In genomic region chr2:45020439-45020838, GRCh38 we compare ENCODE assay signal across 26 cellular contexts. TPM values are rescaled to one million over a fixed set of nuclear protein-coding genes. Genes with fewer than 3 reads are reported as not detected.
"Had no signal": no experiment of that assay in that cellular context is flagged by ENCODE, and none has a peak within 500 bp of the region (broad histone marks: within the 10 kb centered on the region; RNA-seq: fewer than 3 reads in every experiment).

No MANE protein-coding gene starts in this region.

- H3K36me3 ChIP-seq: MG63 had no signal

- H3K4me3 Mint-ChIP-seq: T-cell had no signal

- H3K27me3 ChIP-seq: MG63 had no signal

- H3K9ac ChIP-seq: SK-N-SH had no signal

- H3K4me1 Mint-ChIP-seq: T-cell had no signal

- H3K9me3 Mint-ChIP-seq: T-cell had no signal

- H3K9me3 ChIP-seq: MG63, SK-N-SH had no signal

- ATAC-seq: T-cell had no signal

- H3K9me2 ChIP-seq: SK-N-SH had no signal

- H3K36me3 Mint-ChIP-seq: T-cell had no signal

- H3K27ac Mint-ChIP-seq: T-cell had no signal

- FAIRE-seq: RCC 7860 had no signal

- DNase-seq: IMR-90, Karpas-422, KG1, MG63, NCI-H1092, NCI-H1105 treated with DMSO at 0.1 percent for 48 hours, NCI-H1417 treated with DMSO at 0.1 percent for 48 hours, NCI-H146, NCI-H1694 treated with DMSO at 0.1 percent for 48 hours, NCI-H1930, NCI-H2081, NCI-H2171, NCI-H226, NCI-H446, NCI-H510A, NCI-H524 treated with DMSO at 0.1 percent for 48 hours, NCI-H69, NCI-H774, Right ventricle myocardium superior, RPMI8226, SK-N-SH, SW 1271, T-cell had no signal

- H3K4me2 ChIP-seq: SK-N-SH had no signal

- H3K4me3 ChIP-seq: MG63 had no signal

RNA-seq across cellular contexts. Expression of gene SIX2, which starts 11.2 kb away (rescaled TPM):
- total RNA-seq: HT-29, IMR-90, SK-MEL-5, T-cell had no signal
- polyA plus RNA-seq: IMR-90 had no signal
